Comparison of ENCODE assay signal across 24 cellular contexts in genomic region chrX:41150043-41150442, GRCh38.
DNase-seq lines count a peak whose midpoint lies in the region; ATAC-seq, FAIRE-seq and TF ChIP-seq lines count a peak whose summit lies in the region.
"Had no signal": no experiment of that assay in that cellular context is flagged by ENCODE, and none has a peak within 500 bp of the region (broad histone marks: within the 10 kb centered on the region; RNA-seq: fewer than 3 reads in every experiment).

No MANE protein-coding gene starts in this region.

- H3K4me3 Mint-ChIP-seq in astrocyte (ENCODE audit: unreplicated experiment) = no peak overlapping the region
- H3K4me3 Mint-ChIP-seq in activated naive CD8-positive, alpha-beta T cell treated with anti-CD3 and anti-CD28 coated beads, Interleukin-2, amount 50 U/mL, for 24 hours = no peak overlapping the region
- H3K4me3 Mint-ChIP-seq: CD14-positive monocyte; CD4-positive, alpha-beta T cell; CD8-positive, alpha-beta memory T cell; HFFc6 had no signal

- H3K36me3 Mint-ChIP-seq in astrocyte (ENCODE audit: low read depth, unreplicated experiment) = peaks cover 13% of the 10 kb centered on the region
- peaks cover 29% of the 10 kb centered on the region for H3K36me3 Mint-ChIP-seq in activated naive CD8-positive, alpha-beta T cell treated with anti-CD3 and anti-CD28 coated beads, Interleukin-2, amount 50 U/mL, for 24 hours (ENCODE audit: low read depth)

- peaks cover 3% of the 10 kb centered on the region for H4K20me1 ChIP-seq in astrocyte (ENCODE audit: insufficient read depth, low read length)

- no peak overlapping the region for H2AFZ ChIP-seq in astrocyte (ENCODE audit: low read depth, low read length)

- no peaks in the 10 kb centered on the region for H3K9me3 ChIP-seq in astrocyte (ENCODE audit: insufficient read depth, low read depth, low read length)
- H3K9me3 ChIP-seq: A549; BE2C; BLaER1 treated with 17β-estradiol and CSF1 and Interleukin-3, amounts not matched to agents 10 nM and 100 nM; HAP-1 had no signal

- no peak overlapping the region for H3K4me2 ChIP-seq in astrocyte (ENCODE audit: low read length)
- H3K4me2 ChIP-seq: A549; BLaER1 treated with 17β-estradiol and CSF1 and Interleukin-3, amounts not matched to agents 10 nM and 100 nM had no signal

- FAIRE-seq in D721Med (lab: Jason Lieb, UNC) (peak; percentile 16), astrocyte (lab: Jason Lieb, UNC) (peak; percentile 54)
- FAIRE-seq: A549, GM12891, GM18507, H54 had no signal

- peaks cover 11% of the 10 kb centered on the region for H3K79me2 ChIP-seq in astrocyte (ENCODE audit: insufficient read depth, low read length)

- H3K4me3 ChIP-seq in astrocyte (ENCODE audit: insufficient read depth, low read depth, low read length) = no peak overlapping the region
- H3K4me3 ChIP-seq: A549; BLaER1 treated with 17β-estradiol and CSF1 and Interleukin-3, amounts not matched to agents 10 nM and 100 nM; HAP-1 had no signal

- no peaks in the 10 kb centered on the region for H3K27me3 ChIP-seq in astrocyte (ENCODE audit: insufficient read depth, low read length)
- H3K27me3 ChIP-seq: BE2C had no signal

- H3K9me3 Mint-ChIP-seq in astrocyte (ENCODE audit: unreplicated experiment) = no peaks in the 10 kb centered on the region
- H3K9me3 Mint-ChIP-seq in activated naive CD8-positive, alpha-beta T cell treated with anti-CD3 and anti-CD28 coated beads, Interleukin-2, amount 50 U/mL, for 24 hours = no peaks in the 10 kb centered on the region
- H3K9me3 Mint-ChIP-seq: CD14-positive monocyte; CD4-positive, alpha-beta T cell; CD8-positive, alpha-beta memory T cell; HFFc6 had no signal

- H3K36me3 ChIP-seq in astrocyte (ENCODE audit: insufficient read depth, low read length) = peaks cover 30% of the 10 kb centered on the region

- no peaks in the 10 kb centered on the region for H3K27me3 Mint-ChIP-seq in astrocyte (ENCODE audit: low read depth, unreplicated experiment)
- no peaks in the 10 kb centered on the region for H3K27me3 Mint-ChIP-seq in activated naive CD8-positive, alpha-beta T cell treated with anti-CD3 and anti-CD28 coated beads, Interleukin-2, amount 50 U/mL, for 24 hours
- H3K27me3 Mint-ChIP-seq: CD4-positive, alpha-beta T cell; CD8-positive, alpha-beta memory T cell had no signal

- H3K27ac Mint-ChIP-seq in astrocyte (ENCODE audit: unreplicated experiment) = no peak overlapping the region
- H3K27ac Mint-ChIP-seq in activated naive CD8-positive, alpha-beta T cell treated with anti-CD3 and anti-CD28 coated beads, Interleukin-2, amount 50 U/mL, for 24 hours = no peak overlapping the region
- H3K27ac Mint-ChIP-seq: CD14-positive monocyte; CD4-positive, alpha-beta T cell; CD8-positive, alpha-beta memory T cell; HFFc6 had no signal

- no peak for DNase-seq in D721Med (ENCODE audit: insufficient read length, low spot score)
- DNase-seq in astrocyte (ENCODE audit: low read depth) = no peak
- DNase-seq in left lobe of liver (ENCODE audit: low spot score) = no peak
- no peak for DNase-seq in NCI-H510A treated with DMSO at 0.1 percent for 48 hours (lab: John Stamatoyannopoulos, UW)
- DNase-seq in activated naive CD8-positive, alpha-beta T cell treated with anti-CD3 and anti-CD28 coated beads, Interleukin-2, amount 50 U/mL, for 24 hours = no peak
- no peak for DNase-seq in NCI-H2107 treated with DMSO at 0.1 percent for 48 hours (lab: John Stamatoyannopoulos, UW; ENCODE audit: unreplicated experiment)
- DNase-seq: 8988T; ACHN; AML-193; BE2C; CD4-positive, alpha-beta T cell; CD8-positive, alpha-beta memory T cell; DMS53; DMS79 treated with DMSO at 0.1 percent for 48 hours; GF-D8; GOT3; HFFc6 had no signal

- H3K4me1 Mint-ChIP-seq in astrocyte (ENCODE audit: low read depth, unreplicated experiment) = peaks cover 24% of the 10 kb centered on the region
- H3K4me1 Mint-ChIP-seq in activated naive CD8-positive, alpha-beta T cell treated with anti-CD3 and anti-CD28 coated beads, Interleukin-2, amount 50 U/mL, for 24 hours = peaks cover 19% of the 10 kb centered on the region
- H3K4me1 Mint-ChIP-seq: CD14-positive monocyte had no signal

- no peak overlapping the region for H3K27ac ChIP-seq in astrocyte (ENCODE audit: low read depth, low read length)
- H3K27ac ChIP-seq: A549; BLaER1 treated with 17β-estradiol and CSF1 and Interleukin-3, amounts not matched to agents 10 nM and 100 nM had no signal

- no peak overlapping the region for H3K9ac ChIP-seq in astrocyte (ENCODE audit: low read length)
- H3K9ac ChIP-seq: BLaER1 treated with 17β-estradiol and CSF1 and Interleukin-3, amounts not matched to agents 10 nM and 100 nM had no signal

- peaks cover 18% of the 10 kb centered on the region for H3K4me1 ChIP-seq in astrocyte (ENCODE audit: insufficient read depth, low read length)
- H3K4me1 ChIP-seq: BE2C; BLaER1 treated with 17β-estradiol and CSF1 and Interleukin-3, amounts not matched to agents 10 nM and 100 nM had no signal

- TF ChIP-seq CTCF in D721Med (IDR thresholded peaks at IDR 0.05; ENCODE audit: insufficient read depth, missing control alignments) (no peak), astrocyte (IDR thresholded peaks at IDR 0.05; ENCODE audit: insufficient read depth, low read depth, low read length) (no peak)

- peak; percentile 64 for ATAC-seq in left lobe of liver
- no peak for ATAC-seq in activated naive CD8-positive, alpha-beta T cell treated with anti-CD3 and anti-CD28 coated beads, Interleukin-2, amount 50 U/mL, for 24 hours
- ATAC-seq: A549 had no signal
